Comparison of ENCODE assay signal across 8 cellular contexts in the genomic region with DNA sequence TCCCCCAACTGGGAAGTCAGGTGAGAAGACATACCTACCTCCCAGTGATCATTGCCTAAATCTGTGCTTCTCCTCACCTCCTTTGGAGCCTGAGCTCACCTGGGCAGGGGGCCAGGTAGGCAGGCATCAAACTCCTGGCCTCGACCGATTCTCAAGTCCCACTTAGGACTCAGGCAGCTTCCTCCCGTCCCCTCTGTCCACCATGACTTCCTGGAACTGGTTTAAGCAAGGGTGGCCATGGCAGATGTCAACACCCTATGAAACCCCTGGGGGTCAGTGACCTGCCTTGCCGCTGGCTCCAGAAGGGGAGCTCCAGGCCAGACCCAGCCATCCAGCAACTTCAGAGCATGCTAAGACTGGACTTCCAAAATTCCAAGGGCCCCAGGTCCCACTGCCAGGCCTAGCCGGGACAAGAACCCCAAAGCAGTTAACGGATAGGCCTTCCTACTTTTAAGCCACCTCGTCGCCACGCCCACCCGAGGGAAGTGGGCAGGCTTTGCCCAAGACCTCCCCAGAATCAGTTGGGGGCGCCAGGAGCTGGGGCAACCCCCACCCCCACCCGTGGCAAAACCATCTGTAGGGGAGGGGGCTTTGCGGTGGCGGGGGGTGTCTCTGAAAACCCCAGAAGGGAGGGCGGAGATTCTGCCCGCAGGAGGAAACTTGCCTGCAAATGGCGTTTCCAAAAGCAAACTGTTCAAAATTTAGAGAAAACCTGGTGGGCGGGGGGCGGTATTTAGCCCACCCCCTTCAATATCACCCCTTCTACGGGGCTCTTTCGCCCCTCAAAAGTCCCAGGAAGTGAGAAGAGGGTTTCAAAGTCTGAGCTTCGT. TPM values are rescaled to one million over a fixed set of nuclear protein-coding genes. Genes with fewer than 3 reads are reported as not detected.
DNase-seq lines count a peak whose midpoint lies in the region; ATAC-seq and TF ChIP-seq lines count a peak whose summit lies in the region.

No MANE protein-coding gene starts in this region.

- peak; percentile 38 to 42 for DNase-seq in AML-193 (lab: John Stamatoyannopoulos, UW)
- peak; percentile 20 for DNase-seq in activated CD4-positive, alpha-beta T cell treated with anti-CD3 and anti-CD28 coated beads, Interleukin-2, amount 50 U/mL, for 1 hour
- peak; percentile 26 for DNase-seq in effector CD8-positive, alpha-beta T cell (lab: John Stamatoyannopoulos, UW)
- peak; percentile 58 for DNase-seq in mesendoderm
- peak; percentile 38 to 64 for DNase-seq in stimulated activated naive CD8-positive, alpha-beta T cell treated with anti-CD3 and anti-CD28 coated beads, Interleukin-15, amount 100 ng/mL, for 72 hours
- DNase-seq in HEK293T (ENCODE audit: extremely low spot score) = no peak

- H3K4me1 Mint-ChIP-seq in IgD-negative memory B cell = peaks cover 5 to 21% (median 12%) of the 10 kb centered on the region in 3 donors
- peaks cover 37% of the 10 kb centered on the region for H3K4me1 Mint-ChIP-seq in stimulated activated naive CD8-positive, alpha-beta T cell treated with anti-CD3 and anti-CD28 coated beads, Interleukin-15, amount 100 ng/mL, for 72 hours

- peak; percentile 17 for ATAC-seq in stimulated activated naive CD8-positive, alpha-beta T cell treated with anti-CD3 and anti-CD28 coated beads, Interleukin-15, amount 100 ng/mL, for 72 hours
- no peak for ATAC-seq in HG02763 (IDR thresholded peaks at IDR 0.05; ENCODE audit: unreplicated experiment)

- CTCF ChIA-PET in HEK293T (lab: Yijun Ruan, JAX) = interaction anchor here (1.1 to 1.2 kb wide), 2 partner anchors 15 to 57 kb away, joined by 3 to 4 read pairs; no protein-coding TSS in a partner anchor

- H3K4me2 ChIP-seq in mesendoderm (ENCODE audit: low read length) = peak overlapping the region; percentile 92

- no peak overlapping the region for H4K5ac ChIP-seq in mesendoderm (ENCODE audit: low read length)

- H3K79me2 ChIP-seq in mesendoderm (ENCODE audit: control insufficient read depth, insufficient read depth, low read length) = peaks cover 6% of the 10 kb centered on the region

- H4K8ac ChIP-seq in mesendoderm (ENCODE audit: low read depth, low read length) = no peak overlapping the region

- H2BK120ac ChIP-seq in mesendoderm (ENCODE audit: low read depth, low read length) = peak overlapping the region; percentile 1

- H3K4ac ChIP-seq in mesendoderm (ENCODE audit: low read depth, low read length) = no peak overlapping the region

- H2AK5ac ChIP-seq in mesendoderm (ENCODE audit: low read length) = no peak overlapping the region

- WGBS in mesendoderm (ENCODE audit: extremely low coverage, insufficient coverage, low lambda C conversion rate) = no CpG with 5 or more reads among the region's 22 CpGs

- peak overlapping the region; percentile 1 for H3K27ac ChIP-seq in mesendoderm (ENCODE audit: low read depth, low read length)

- no peaks in the 10 kb centered on the region for H3K27me3 Mint-ChIP-seq in IgD-negative memory B cell
- H3K27me3 Mint-ChIP-seq in stimulated activated naive CD8-positive, alpha-beta T cell treated with anti-CD3 and anti-CD28 coated beads, Interleukin-15, amount 100 ng/mL, for 72 hours = no peaks in the 10 kb centered on the region

- H3K27me3 ChIP-seq in mesendoderm (ENCODE audit: insufficient read depth, low read length, poor library complexity) = no peaks in the 10 kb centered on the region

- H2BK5ac ChIP-seq in mesendoderm (ENCODE audit: low read length) = no peak overlapping the region

- peak overlapping the region; percentile 88 for H3K9ac ChIP-seq in mesendoderm (ENCODE audit: low read length)

- H3K36me3 Mint-ChIP-seq in IgD-negative memory B cell = peaks cover 2% of the 10 kb centered on the region

- peak overlapping the region; percentile 55 for H3K18ac ChIP-seq in mesendoderm (ENCODE audit: low read length)

- no peaks in the 10 kb centered on the region for H3K9me3 Mint-ChIP-seq in IgD-negative memory B cell
- no peaks in the 10 kb centered on the region for H3K9me3 Mint-ChIP-seq in stimulated activated naive CD8-positive, alpha-beta T cell treated with anti-CD3 and anti-CD28 coated beads, Interleukin-15, amount 100 ng/mL, for 72 hours

- no peak overlapping the region for H2BK15ac ChIP-seq in mesendoderm (replicated peaks; ENCODE audit: low read depth)

- peak overlapping the region; percentile 96 for H3K4me3 ChIP-seq in mesendoderm (ENCODE audit: low read length)

- H3K4me1 ChIP-seq in mesendoderm (ENCODE audit: control insufficient read depth, low read depth, low read length) = peaks cover 4% of the 10 kb centered on the region

- POLR2A ChIA-PET in HEK293T (lab: Yijun Ruan, JAX) = interaction anchor here (0.6 to 0.7 kb wide), 2 partner anchors 12 to 104 kb away, joined by 3 read pairs; no protein-coding TSS in a partner anchor

- peak overlapping the region; percentile 86 to 93 (median 90) for H3K4me3 Mint-ChIP-seq in IgD-negative memory B cell
- H3K4me3 Mint-ChIP-seq in stimulated activated naive CD8-positive, alpha-beta T cell treated with anti-CD3 and anti-CD28 coated beads, Interleukin-15, amount 100 ng/mL, for 72 hours = peak overlapping the region; percentile 81 to 84

- H3K23ac ChIP-seq in mesendoderm (ENCODE audit: low read length) = no peak overlapping the region

- peaks cover 7% of the 10 kb centered on the region for H3K79me1 ChIP-seq in mesendoderm (ENCODE audit: low read length)

- H3K56ac ChIP-seq in mesendoderm (ENCODE audit: low read length) = peak overlapping the region; percentile 92

- H3K36me3 ChIP-seq in mesendoderm (ENCODE audit: control insufficient read depth, insufficient read depth, low read length) = no peaks in the 10 kb centered on the region

- H3K27ac Mint-ChIP-seq in IgD-negative memory B cell = peak overlapping the region; percentile 43 to 92 (median 71)
- peak overlapping the region in 1 of 2 donors; percentile 34 for H3K27ac Mint-ChIP-seq in stimulated activated naive CD8-positive, alpha-beta T cell treated with anti-CD3 and anti-CD28 coated beads, Interleukin-15, amount 100 ng/mL, for 72 hours

TF ChIP-seq in HEK293T, 16 proteins besides CTCF, POLR2A, EP300 and RAD21:
- no peak for TF ChIP-seq ARNT (IDR thresholded peaks at IDR 0.05)
- no peak for TF ChIP-seq CTBP1 (IDR thresholded peaks at IDR 0.05; ENCODE audit: borderline replicate concordance)
- TF ChIP-seq HDGF (IDR thresholded peaks at IDR 0.05; ENCODE audit: borderline replicate concordance) = no peak
TF ChIP-seq in HEK293T: peak in this region for 0.

RNA-seq across cellular contexts. Expression of a gene that starts 0.7 kb away (rescaled TPM):
- polyA plus RNA-seq in IgD-negative memory B cell = 52.1 TPM
- 27.5 TPM for polyA plus RNA-seq in mesendoderm (2013, experiment 1 of 2)
- 28.8 TPM for polyA plus RNA-seq in mesendoderm (2013, experiment 2 of 2)

RNA-seq across cellular contexts. Expression of a gene that starts 35.3 kb away (rescaled TPM):
- polyA plus RNA-seq in IgD-negative memory B cell = 23.3 TPM
- 0.31 TPM for polyA plus RNA-seq in mesendoderm (2013, experiment 1 of 2)
- polyA plus RNA-seq in mesendoderm (2013, experiment 2 of 2) = 0.41 TPM

RNA-seq across cellular contexts. Expression of a gene that starts 35.9 kb away (rescaled TPM):
- 1.2 TPM for polyA plus RNA-seq in IgD-negative memory B cell
- polyA plus RNA-seq in mesendoderm (2013, experiment 1 of 2) = not detected
- not detected for polyA plus RNA-seq in mesendoderm (2013, experiment 2 of 2)

RNA-seq across cellular contexts. Expression of a gene that starts 42.5 kb away (rescaled TPM):
- polyA plus RNA-seq in IgD-negative memory B cell = not detected
- 38.1 TPM for polyA plus RNA-seq in mesendoderm (2013, experiment 1 of 2)
- polyA plus RNA-seq in mesendoderm (2013, experiment 2 of 2) = 38.3 TPM
